In the genomic region with DNA sequence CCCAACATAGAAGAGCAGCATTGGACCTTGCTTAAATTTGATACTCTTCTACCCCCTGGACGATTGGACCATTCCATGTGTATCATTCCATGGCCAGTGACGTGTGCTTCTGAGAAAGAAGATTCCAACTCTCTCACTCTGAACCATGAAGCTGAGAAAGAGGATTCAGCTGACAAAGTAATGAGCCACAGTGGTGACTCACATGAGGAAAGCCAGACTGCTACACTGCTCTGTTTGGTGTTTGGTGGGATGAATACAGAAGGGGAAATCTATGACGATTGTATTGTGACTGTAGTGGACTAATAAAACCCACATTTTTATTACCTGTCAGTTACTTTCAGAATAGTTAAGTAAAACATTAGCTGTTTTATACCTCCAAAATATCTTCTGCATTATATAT, we compare ENCODE assay signal across 11 cellular contexts. TPM values are rescaled to one million over a fixed set of nuclear protein-coding genes. Genes with fewer than 3 reads are reported as not detected.
DNase-seq lines count a peak whose midpoint lies in the region; ATAC-seq, FAIRE-seq and TF ChIP-seq lines count a peak whose summit lies in the region.
"Had no signal": no experiment of that assay in that cellular context is flagged by ENCODE, and none has a peak within 500 bp of the region (broad histone marks: within the 10 kb centered on the region; RNA-seq: fewer than 3 reads in every experiment).

No MANE protein-coding gene starts in this region.

- TF ChIP-seq EP300 in transverse colon (IDR thresholded peaks at IDR 0.05; ENCODE audit: low read depth) = peak; percentile 45

- H3K36me3 Mint-ChIP-seq in activated naive CD4-positive, alpha-beta T cell treated with anti-CD3 and anti-CD28 coated beads, Interleukin-2, amount 50 U/mL, for 24 hours = peaks cover 33% of the 10 kb centered on the region
- peaks cover 48% of the 10 kb centered on the region for H3K36me3 Mint-ChIP-seq in activated naive CD4-positive, alpha-beta T cell treated with anti-CD3 and anti-CD28 coated beads, Interleukin-2, amount 10 ng/mL, durations not matched to agents 7 days and 5 days

- H3K36me3 ChIP-seq in transverse colon = peaks cover 0 to 37% (median 15%) of the 10 kb centered on the region in 4 donors

- H3K4me1 ChIP-seq in transverse colon = peaks cover 10 to 43% (median 33%) of the 10 kb centered on the region in 4 donors

- in situ Hi-C loops in transverse colon (cut with MboI; ENCODE audit: low pct_ligation_motif_present in 1 of 4, low pct_unique_long_range_greater_than_20kb in 1 of 4, low sequenced_read_pairs in 3 of 4) = no loop called here

- H3K4me3 ChIP-seq in transverse colon = no peak overlapping the region
- H3K4me3 ChIP-seq: prostate gland had no signal

- WGBS in transverse colon (ENCODE audit: low coverage in 1 of 2), 2 donors = 44 to 65% methylated on average over 3 of the region's 3 CpGs

- peaks cover 39% of the 10 kb centered on the region for H3K4me1 Mint-ChIP-seq in activated naive CD4-positive, alpha-beta T cell treated with anti-CD3 and anti-CD28 coated beads, Interleukin-2, amount 50 U/mL, for 24 hours
- peaks cover 34% of the 10 kb centered on the region for H3K4me1 Mint-ChIP-seq in activated naive CD4-positive, alpha-beta T cell treated with anti-CD3 and anti-CD28 coated beads, Interleukin-2, amount 10 ng/mL, durations not matched to agents 7 days and 5 days

- H3K27me3 ChIP-seq in transverse colon = no peaks in the 10 kb centered on the region

- no peak for TF ChIP-seq POLR2A in transverse colon (IDR thresholded peaks at IDR 0.05)

- intact Hi-C loops in transverse colon (cut with DNase I; ENCODE audit: low total_unique reads) = no loop called here

- TF ChIP-seq CTCF in transverse colon (IDR thresholded peaks at IDR 0.05) = no peak

- FAIRE-seq in TTC549 (lab: Jason Lieb, UNC) = peak; percentile 41
- FAIRE-seq: D721Med had no signal

- CTCF ChIA-PET in activated naive CD4-positive, alpha-beta T cell treated with anti-CD3 and anti-CD28 coated beads, Interleukin-2, amount 10 ng/mL, durations not matched to agents 7 days and 5 days (lab: Charles Lee) = interaction anchor here (0.6 kb wide), 1 partner anchor 438 kb away, joined by 3 read pairs; no protein-coding TSS in a partner anchor

- peak overlapping the region; percentile 34 to 76 (median 64) for H3K27ac ChIP-seq in transverse colon
- H3K27ac ChIP-seq: prostate gland had no signal

- H3K4me3 Mint-ChIP-seq in activated naive CD4-positive, alpha-beta T cell treated with anti-CD3 and anti-CD28 coated beads, Interleukin-2, amount 50 U/mL, for 24 hours = no peak overlapping the region
- H3K4me3 Mint-ChIP-seq in activated naive CD4-positive, alpha-beta T cell treated with anti-CD3 and anti-CD28 coated beads, Interleukin-2, amount 10 ng/mL, durations not matched to agents 7 days and 5 days = no peak overlapping the region
- H3K4me3 Mint-ChIP-seq: activated B cell treated with CpG ODN at 0.5 μM for 24 hours had no signal

- no peaks in the 10 kb centered on the region for H3K27me3 Mint-ChIP-seq in activated naive CD4-positive, alpha-beta T cell treated with anti-CD3 and anti-CD28 coated beads, Interleukin-2, amount 50 U/mL, for 24 hours
- no peaks in the 10 kb centered on the region for H3K27me3 Mint-ChIP-seq in activated naive CD4-positive, alpha-beta T cell treated with anti-CD3 and anti-CD28 coated beads, Interleukin-2, amount 10 ng/mL, durations not matched to agents 7 days and 5 days
- H3K27me3 Mint-ChIP-seq: activated B cell treated with CpG ODN at 0.5 μM for 24 hours had no signal

- no peaks in the 10 kb centered on the region for H3K9me3 ChIP-seq in transverse colon
- H3K9me3 ChIP-seq: prostate gland had no signal

- no peak for DNase-seq in activated naive CD4-positive, alpha-beta T cell treated with anti-CD3 and anti-CD28 coated beads, Interleukin-2, amount 10 ng/mL, durations not matched to agents 7 days and 5 days
- peak; percentile 99 for DNase-seq in iris pigment epithelial cell (ENCODE audit: low read depth)
- DNase-seq in transverse colon = no peak
- no peak for DNase-seq in NCI-H82 treated with DMSO at 0.1 percent for 48 hours (lab: John Stamatoyannopoulos, UW; ENCODE audit: unreplicated experiment)
- DNase-seq in occipital lobe (lab: John Stamatoyannopoulos, UW) = no peak
- DNase-seq: activated B cell treated with CpG ODN at 0.5 μM for 24 hours had no signal

- H3K27ac Mint-ChIP-seq in activated naive CD4-positive, alpha-beta T cell treated with anti-CD3 and anti-CD28 coated beads, Interleukin-2, amount 50 U/mL, for 24 hours = peak overlapping the region; percentile 83
- H3K27ac Mint-ChIP-seq in activated naive CD4-positive, alpha-beta T cell treated with anti-CD3 and anti-CD28 coated beads, Interleukin-2, amount 10 ng/mL, durations not matched to agents 7 days and 5 days = no peak overlapping the region
- H3K27ac Mint-ChIP-seq: activated B cell treated with CpG ODN at 0.5 μM for 24 hours had no signal

- ATAC-seq in GM19397 (IDR thresholded peaks at IDR 0.05; ENCODE audit: unreplicated experiment) = no peak

- H3K9me3 Mint-ChIP-seq in activated naive CD4-positive, alpha-beta T cell treated with anti-CD3 and anti-CD28 coated beads, Interleukin-2, amount 50 U/mL, for 24 hours = no peaks in the 10 kb centered on the region
- H3K9me3 Mint-ChIP-seq in activated naive CD4-positive, alpha-beta T cell treated with anti-CD3 and anti-CD28 coated beads, Interleukin-2, amount 10 ng/mL, durations not matched to agents 7 days and 5 days = no peaks in the 10 kb centered on the region
- H3K9me3 Mint-ChIP-seq: activated B cell treated with CpG ODN at 0.5 μM for 24 hours had no signal

RNA-seq across cellular contexts. Expression of a gene that starts 7.5 kb away (rescaled TPM):
- total RNA-seq in transverse colon (100 to 1,000 TPM in 1 of 4 donors, 10 to 100 TPM in 3; 49.8 to 115 (median 66.1) TPM), occipital lobe (25.4 TPM)

RNA-seq across cellular contexts. Expression of a gene that starts 27.9 kb away (rescaled TPM):
- 10 to 100 TPM; 27.7 to 80.4 (median 48.4) TPM for total RNA-seq in transverse colon
- 81.6 TPM for total RNA-seq in occipital lobe

RNA-seq across cellular contexts. Expression of a gene that starts 33.3 kb away (rescaled TPM):
- total RNA-seq in transverse colon (1 to 10 TPM in 3 of 4 donors, not detected in 1; 5.2 to 8.7 (median 8.6) TPM), occipital lobe (17.5 TPM)

RNA-seq across cellular contexts. Expression of a gene that starts 44.1 kb away (rescaled TPM):
- 10 to 100 TPM; 15.1 to 34.7 (median 29.9) TPM for total RNA-seq in transverse colon
- total RNA-seq in occipital lobe = 23.1 TPM
